ENCODE assay signal across 10 cellular contexts in the genomic region with DNA sequence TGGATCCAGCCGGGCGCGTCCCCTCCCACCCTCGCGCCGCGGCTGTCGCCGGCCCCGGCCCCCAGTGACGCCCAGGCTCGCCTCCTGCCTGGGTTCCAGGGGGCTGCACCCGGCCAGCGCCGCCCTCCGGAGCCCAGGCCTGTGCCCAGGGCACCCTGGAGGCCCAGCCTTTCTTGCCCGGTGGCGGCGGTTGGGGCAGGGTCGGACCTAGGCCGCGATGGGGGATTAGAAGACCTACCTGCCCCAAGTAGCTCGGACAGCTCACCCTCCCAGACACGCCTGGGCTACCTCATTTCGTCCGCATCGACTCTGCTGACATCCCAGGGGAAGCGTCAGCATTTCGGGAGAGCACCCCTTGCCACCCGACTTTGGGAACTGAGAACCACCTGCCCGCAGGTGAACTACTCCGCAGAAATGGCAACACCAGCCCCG. TPM values are rescaled to one million over a fixed set of nuclear protein-coding genes. Genes with fewer than 3 reads are reported as not detected.
A peak's percentile ranks its signal among the peaks of the same experiment; 100 is the strongest.
DNase-seq lines count a peak whose midpoint lies in the region; FAIRE-seq and TF ChIP-seq lines count a peak whose summit lies in the region.
"Had no signal": no experiment of that assay in that cellular context is flagged by ENCODE, and none has a peak within 500 bp of the region (broad histone marks: within the 10 kb centered on the region; RNA-seq: fewer than 3 reads in every experiment).

No MANE protein-coding gene starts in this region.

- H3K27me3 ChIP-seq in adipocyte (replicated peaks; ENCODE audit: control insufficient read depth, insufficient read depth, low read length) (no peaks in the 10 kb centered on the region), keratinocyte (ENCODE audit: control insufficient read depth, extremely low read depth, insufficient read depth, low read length) (no peaks in the 10 kb centered on the region), stomach smooth muscle (ENCODE audit: control insufficient read depth in 1 of 2, insufficient read depth in 2 of 2, low read length in 2 of 2) (peaks cover 0 to 2% of the 10 kb centered on the region in 2 donors)
- H3K27me3 ChIP-seq: ovary had no signal

- H2AFZ ChIP-seq in keratinocyte (ENCODE audit: control insufficient read depth, low read length), result no peak overlapping the region

- H3K36me3 ChIP-seq in adipocyte (ENCODE audit: control insufficient read depth, insufficient read depth, low read length, severe bottlenecking) (no peaks in the 10 kb centered on the region), keratinocyte (ENCODE audit: control insufficient read depth in 2 of 2, extremely low read depth in 1 of 2, insufficient read depth in 2 of 2, low read length in 2 of 2) (peaks cover 7 to 19% of the 10 kb centered on the region in 2 experiments), stomach smooth muscle (ENCODE audit: control insufficient read depth in 2 of 2, insufficient read depth in 2 of 2, low read length in 2 of 2) (no peaks in the 10 kb centered on the region)
- H3K36me3 ChIP-seq: ovary had no signal

- dilution Hi-C loops in keratinocyte (cut with MboI; ENCODE audit: extremely low pct_ligation_motif_present, low sequenced_read_pairs), result no loop called here

- H3K9me1 ChIP-seq in keratinocyte (ENCODE audit: control insufficient read depth, extremely low read depth, insufficient read depth, low read length), result no peaks in the 10 kb centered on the region

- DNase-seq in T-helper 1 cell (no peak), adipocyte (ENCODE audit: low read depth) (no peak), keratinocyte (ENCODE audit: low read depth, low spot score) (no peak), NCI-H2107 treated with DMSO at 0.1 percent for 48 hours (lab: John Stamatoyannopoulos, UW; ENCODE audit: unreplicated experiment) (no peak), GM03348 (ENCODE audit: low spot score) (no peak)
- no peak for DNase-seq in stimulated activated CD4-positive, alpha-beta T cell treated with anti-CD3 and anti-CD28 coated beads, Interleukin-1b, Interleukin-23, amount 100 ng/mL, for 48 hours

- FAIRE-seq in keratinocyte (lab: Jason Lieb, UNC), result no peak
- FAIRE-seq: A204.1 had no signal

- peak overlapping the region; percentile 60 for H3K4me3 Mint-ChIP-seq in T-helper 1 cell treated with Interleukin-12 subunit alpha and Interleukin-12 subunit beta and Interleukin-4 antibody, amounts not matched to agents 30 μg/mL and 1 μg/mL, for 36 hours

- H3K4me1 Mint-ChIP-seq in T-helper 1 cell treated with Interleukin-12 subunit alpha and Interleukin-12 subunit beta and Interleukin-4 antibody, amounts not matched to agents 30 μg/mL and 1 μg/mL, for 36 hours (ENCODE audit: low read depth), result peaks cover 32% of the 10 kb centered on the region

- H3K4me3 ChIP-seq in adipocyte (ENCODE audit: low read length), result peak overlapping the region; percentile 47
- H3K4me3 ChIP-seq in keratinocyte (ENCODE audit: control insufficient read depth in 2 of 3, extremely low read depth in 1 of 3, insufficient read depth in 2 of 3, low read depth in 1 of 3, low read length in 3 of 3), result peak overlapping the region in 2 of 3 experiments; percentile 38 to 43
- peak overlapping the region in 1 of 2 donors; percentile 57 for H3K4me3 ChIP-seq in stomach smooth muscle (ENCODE audit: low read length in 2 of 2)

- H3K9me3 ChIP-seq in adipocyte (ENCODE audit: control insufficient read depth, low read length) (no peaks in the 10 kb centered on the region), keratinocyte (ENCODE audit: control insufficient read depth, low read depth, low read length) (no peaks in the 10 kb centered on the region), stomach smooth muscle (ENCODE audit: control insufficient read depth in 2 of 2, low read length in 2 of 2) (no peaks in the 10 kb centered on the region)
- H3K9me3 ChIP-seq: ovary had no signal

- peaks cover 8% of the 10 kb centered on the region for H3K4me1 ChIP-seq in adipocyte (ENCODE audit: control insufficient read depth, insufficient read depth, low read length)
- H3K4me1 ChIP-seq in keratinocyte (ENCODE audit: control insufficient read depth, extremely low read depth, insufficient read depth, low read length), result peaks cover 13% of the 10 kb centered on the region
- peaks cover 17% of the 10 kb centered on the region for H3K4me1 ChIP-seq in stomach smooth muscle (ENCODE audit: control insufficient read depth, insufficient read depth, low read length)

- peaks cover 9% of the 10 kb centered on the region for H3K27me3 Mint-ChIP-seq in T-helper 1 cell treated with Interleukin-12 subunit alpha and Interleukin-12 subunit beta and Interleukin-4 antibody, amounts not matched to agents 30 μg/mL and 1 μg/mL, for 36 hours (ENCODE audit: low read depth)

- peak overlapping the region; percentile 42 for H3K9ac ChIP-seq in adipocyte (ENCODE audit: low read length)
- peak overlapping the region; percentile 72 for H3K9ac ChIP-seq in keratinocyte (ENCODE audit: control insufficient read depth, extremely low read depth, insufficient read depth, low read length)
- H3K9ac ChIP-seq in stomach smooth muscle (ENCODE audit: low read length in 2 of 2), result no peak overlapping the region

- H4K20me1 ChIP-seq in keratinocyte (ENCODE audit: control insufficient read depth, extremely low read depth, insufficient read depth, low read length), result peaks cover 7% of the 10 kb centered on the region

- no peak for TF ChIP-seq CTCF in keratinocyte (optimal IDR thresholded peaks at IDR 0.05 in 1 of 3, IDR thresholded peaks at IDR 0.05 in 1 of 3, conservative IDR thresholded peaks at IDR 0.05 in 1 of 3; ENCODE audit: extremely low read depth in 1 of 3, insufficient read depth in 2 of 3, low read length in 3 of 3)

- peak overlapping the region; percentile 86 for H3K27ac Mint-ChIP-seq in T-helper 1 cell treated with Interleukin-12 subunit alpha and Interleukin-12 subunit beta and Interleukin-4 antibody, amounts not matched to agents 30 μg/mL and 1 μg/mL, for 36 hours

- peaks cover 41% of the 10 kb centered on the region for H3K79me2 ChIP-seq in keratinocyte (ENCODE audit: control insufficient read depth, insufficient read depth, low read length)

- H3K4me2 ChIP-seq in keratinocyte (ENCODE audit: control insufficient read depth, extremely low read depth, insufficient read depth, low read depth, low read length), result peak overlapping the region; percentile 54

- H3K9me3 Mint-ChIP-seq in T-helper 1 cell treated with Interleukin-12 subunit alpha and Interleukin-12 subunit beta and Interleukin-4 antibody, amounts not matched to agents 30 μg/mL and 1 μg/mL, for 36 hours, result no peaks in the 10 kb centered on the region

- peaks cover 40% of the 10 kb centered on the region for H3K36me3 Mint-ChIP-seq in T-helper 1 cell treated with Interleukin-12 subunit alpha and Interleukin-12 subunit beta and Interleukin-4 antibody, amounts not matched to agents 30 μg/mL and 1 μg/mL, for 36 hours (ENCODE audit: low read depth)

- H3K27ac ChIP-seq in keratinocyte (ENCODE audit: control insufficient read depth, insufficient read depth, low read length) (peak overlapping the region; percentile 41), stomach smooth muscle (ENCODE audit: low read length) (peak overlapping the region; percentile 53)
- H3K27ac ChIP-seq: ovary had no signal

RNA-seq across cellular contexts. Expression of a gene that starts 0.7 kb away (rescaled TPM):
- polyA plus RNA-seq in keratinocyte, result 55.0 to 108 TPM (median 79.5 TPM) in 3 replicates
- 15.7 TPM for polyA plus RNA-seq in keratinocyte (2011; ENCODE audit: low read depth)
- 88.4 and 91.7 TPM in 2 replicates for polyA plus RNA-seq in keratinocyte (2011; cell fraction: cytosol; rRNA removed)
- 80.7 and 82.4 TPM in 2 replicates for polyA plus RNA-seq in keratinocyte (2011; cell fraction: nucleus; rRNA removed)
- 33.5 and 151 TPM in 2 replicates for polyA plus RNA-seq in keratinocyte (2012; ENCODE audit: low replicate concordance)
- polyA minus RNA-seq in keratinocyte, result 54.9 to 71.5 TPM (median 67.6 TPM) in 3 replicates
- 123 TPM for polyA minus RNA-seq in keratinocyte (2011; cell fraction: cytosol; rRNA and poly(A)+ RNA removed)
- 45.6 and 62.1 TPM in 2 replicates for polyA minus RNA-seq in keratinocyte (2011; cell fraction: nucleus; rRNA and poly(A)+ RNA removed)

Comparison
In these comparisons a context has a peak if more than half of its experiments do, and no peak if none do; other contexts are left out.
1. H3K9ac ChIP-seq: peak in adipocyte (single experiment) and keratinocyte (single experiment); none in stomach smooth muscle (0 of 2).